16 cellular contexts compared by ENCODE assay signal in the genomic region with DNA sequence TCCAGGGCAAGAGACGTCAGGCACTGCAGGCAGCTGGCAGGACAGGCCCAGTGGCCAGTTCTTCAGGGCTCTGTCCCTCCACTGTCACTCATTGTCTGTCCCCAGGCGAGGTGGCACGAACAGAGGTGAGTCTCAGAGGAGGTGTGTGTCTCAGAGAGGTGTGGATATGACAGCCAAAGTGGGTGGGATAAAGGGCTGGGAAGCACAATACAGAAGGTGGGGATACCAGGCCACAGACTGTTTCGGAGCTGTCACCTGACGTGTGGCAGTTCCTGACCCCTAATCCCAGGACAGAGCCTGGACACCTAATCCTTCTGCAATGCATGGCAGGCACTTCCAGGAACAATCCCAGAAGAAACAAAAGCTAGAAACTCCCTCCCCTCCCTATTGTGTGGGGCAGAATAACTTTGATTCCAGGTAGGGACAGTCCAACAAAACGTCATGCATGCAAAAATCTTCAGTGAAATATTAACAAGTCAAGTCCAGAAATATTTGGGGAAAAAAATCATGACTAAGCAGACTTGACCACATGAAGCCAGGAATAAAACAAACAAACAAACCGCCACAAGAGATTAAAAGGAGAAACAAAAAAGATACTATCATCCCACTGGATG. TPM values are rescaled to one million over a fixed set of nuclear protein-coding genes. Genes with fewer than 3 reads are reported as not detected.
DNase-seq lines count a peak whose midpoint lies in the region; ATAC-seq and TF ChIP-seq lines count a peak whose summit lies in the region.
"Had no signal": no experiment of that assay in that cellular context is flagged by ENCODE, and none has a peak within 500 bp of the region (broad histone marks: within the 10 kb centered on the region; RNA-seq: fewer than 3 reads in every experiment).

No MANE protein-coding gene starts in this region.

- CTCF ChIA-PET in WTC11 (lab: Charles Lee), result interaction anchor here (1.1 to 2.6 kb wide), 3 partner anchors 12 to 130 kb away, joined by 3 to 7 read pairs (median 5); a partner anchor contains a TSS

- H3K9ac ChIP-seq in adipocyte (ENCODE audit: low read length), result no peak overlapping the region
- H3K9ac ChIP-seq: BLaER1 treated with 17β-estradiol and CSF1 and Interleukin-3, amounts not matched to agents 10 nM and 100 nM had no signal

- in situ Hi-C loops in HAP-1 (cut with MboI; ENCODE audit: low sequenced_read_pairs), result no loop called here
- in situ Hi-C loops in gastrocnemius medialis (cut with MboI; ENCODE audit: low sequenced_read_pairs in 4 of 4), result no loop called here

- no peaks in the 10 kb centered on the region for H3K36me3 Mint-ChIP-seq in activated naive CD4-positive, alpha-beta T cell treated with anti-CD3 and anti-CD28 coated beads, Interleukin-2, amount 50 U/mL, for 72 hours
- H3K36me3 Mint-ChIP-seq in WTC11, result peaks cover 45% of the 10 kb centered on the region

- H3K4me1 ChIP-seq in HAP-1 (peaks cover 42% of the 10 kb centered on the region), adipocyte (ENCODE audit: control insufficient read depth, insufficient read depth, low read length) (peaks cover 6% of the 10 kb centered on the region), gastrocnemius medialis (peaks cover 6 to 7% of the 10 kb centered on the region in 2 donors)

- H3K9me3 ChIP-seq in HAP-1 (no peaks in the 10 kb centered on the region), adipocyte (ENCODE audit: control insufficient read depth, low read length) (peaks cover 11% of the 10 kb centered on the region), gastrocnemius medialis (no peaks in the 10 kb centered on the region)

- H3K27me3 Mint-ChIP-seq in WTC11 (ENCODE audit: low read depth), result no peaks in the 10 kb centered on the region

- intact Hi-C loops in gastrocnemius medialis (cut with DNase I; ENCODE audit: low total_unique reads), result no loop called here

- H3K27ac ChIP-seq in gastrocnemius medialis, result peak overlapping the region in 1 of 4 donors; percentile 55
- H3K27ac ChIP-seq: BLaER1 treated with 17β-estradiol and CSF1 and Interleukin-3, amounts not matched to agents 10 nM and 100 nM had no signal

- H3K36me3 ChIP-seq in HAP-1 (replicated peaks), result peaks cover 23% of the 10 kb centered on the region
- no peaks in the 10 kb centered on the region for H3K36me3 ChIP-seq in adipocyte (ENCODE audit: control insufficient read depth, insufficient read depth, low read length, severe bottlenecking)
- H3K36me3 ChIP-seq in gastrocnemius medialis, result no peaks in the 10 kb centered on the region
- H3K36me3 ChIP-seq: BLaER1 treated with 17β-estradiol and CSF1 and Interleukin-3, amounts not matched to agents 10 nM and 100 nM had no signal

- no peak for TF ChIP-seq POLR2A in gastrocnemius medialis (IDR thresholded peaks at IDR 0.05)

- TF ChIP-seq CTCF in gastrocnemius medialis (IDR thresholded peaks at IDR 0.05 in 4 of 5, conservative IDR thresholded peaks at IDR 0.05 in 1 of 5), result no peak
- TF ChIP-seq CTCF in WTC11 (IDR thresholded peaks at IDR 0.05), result no peak

- H3K4me3 ChIP-seq in HAP-1 (no peak overlapping the region), adipocyte (ENCODE audit: low read length) (no peak overlapping the region), gastrocnemius medialis (no peak overlapping the region)
- H3K4me3 ChIP-seq: BLaER1 treated with 17β-estradiol and CSF1 and Interleukin-3, amounts not matched to agents 10 nM and 100 nM had no signal

- H3K27me3 ChIP-seq in HAP-1 (ENCODE audit: low read depth) (no peaks in the 10 kb centered on the region), adipocyte (replicated peaks; ENCODE audit: control insufficient read depth, insufficient read depth, low read length) (peaks cover 7% of the 10 kb centered on the region), gastrocnemius medialis (no peaks in the 10 kb centered on the region)
- H3K27me3 ChIP-seq: BLaER1 treated with 17β-estradiol and CSF1 and Interleukin-3, amounts not matched to agents 10 nM and 100 nM had no signal

- no peaks in the 10 kb centered on the region for H3K9me3 Mint-ChIP-seq in activated naive CD4-positive, alpha-beta T cell treated with anti-CD3 and anti-CD28 coated beads, Interleukin-2, amount 50 U/mL, for 72 hours
- peaks cover 5% of the 10 kb centered on the region for H3K9me3 Mint-ChIP-seq in WTC11

- no peak overlapping the region for H3K4me3 Mint-ChIP-seq in WTC11
- H3K4me3 Mint-ChIP-seq: IgD-negative memory B cell had no signal

- H3K4me1 Mint-ChIP-seq in WTC11, result no peaks in the 10 kb centered on the region; the same call in 1 of the 2 replicates
- H3K4me1 Mint-ChIP-seq: IgD-negative memory B cell had no signal

- H3K27ac Mint-ChIP-seq in activated naive CD4-positive, alpha-beta T cell treated with anti-CD3 and anti-CD28 coated beads, Interleukin-2, amount 50 U/mL, for 72 hours, result no peak overlapping the region
- H3K27ac Mint-ChIP-seq in WTC11, result no peak overlapping the region
- H3K27ac Mint-ChIP-seq: IgD-negative memory B cell had no signal

- DNase-seq in HAP-1 (ENCODE audit: low spot score in 2 of 2), result peak; percentile 67 to 72
- DNase-seq in adipocyte (ENCODE audit: low read depth), result peak; percentile 66
- peak; percentile 72 for DNase-seq in islet precursor cell
- DNase-seq in gastrocnemius medialis, result no peak
- DNase-seq in activated naive CD4-positive, alpha-beta T cell treated with anti-CD3 and anti-CD28 coated beads, Interleukin-2, amount 50 U/mL, for 72 hours (ENCODE audit: low spot score in 2 of 2), result no peak
- no peak for DNase-seq in WTC11 (ENCODE audit: low spot score)
- DNase-seq: activated naive CD4-positive, alpha-beta T cell; left cardiac atrium; NCI-H1417; NCI-H345; stimulated activated CD8-positive, alpha-beta memory T cell treated with anti-CD3 and anti-CD28 coated beads, Interleukin-4, amount 100 ng/mL, for 48 hours had no signal

- POLR2A ChIA-PET in WTC11 (lab: Charles Lee), result interaction anchor here (1.1 kb wide), 1 partner anchor 12 kb away, joined by 4 read pairs; a partner anchor contains a TSS

- peak; percentile 52 to 66 for ATAC-seq in gastrocnemius medialis
- no peak for ATAC-seq in activated naive CD4-positive, alpha-beta T cell treated with anti-CD3 and anti-CD28 coated beads, Interleukin-2, amount 50 U/mL, for 72 hours
- ATAC-seq in HG03521 (IDR thresholded peaks at IDR 0.05; ENCODE audit: unreplicated experiment), result no peak
- ATAC-seq in GM21528 (IDR thresholded peaks at IDR 0.05; ENCODE audit: low FRiP score, unreplicated experiment), result no peak
- ATAC-seq in WTC11, result no peak
- ATAC-seq: left cardiac atrium had no signal

TF ChIP-seq in WTC11, 78 proteins besides CTCF, POLR2A, EP300 and RAD21 (continues in another document):
- TF ChIP-seq EMX1 (CRISPR knock-in tag; IDR thresholded peaks at IDR 0.05), result no peak
- TF ChIP-seq RORB (CRISPR knock-in tag; IDR thresholded peaks at IDR 0.05), result no peak
- TF ChIP-seq, protein P1, sequence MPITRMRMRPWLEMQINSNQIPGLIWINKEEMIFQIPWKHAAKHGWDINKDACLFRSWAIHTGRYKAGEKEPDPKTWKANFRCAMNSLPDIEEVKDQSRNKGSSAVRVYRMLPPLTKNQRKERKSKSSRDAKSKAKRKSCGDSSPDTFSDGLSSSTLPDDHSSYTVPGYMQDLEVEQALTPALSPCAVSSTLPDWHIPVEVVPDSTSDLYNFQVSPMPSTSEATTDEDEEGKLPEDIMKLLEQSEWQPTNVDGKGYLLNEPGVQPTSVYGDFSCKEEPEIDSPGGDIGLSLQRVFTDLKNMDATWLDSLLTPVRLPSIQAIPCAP (CRISPR knock-in tag; IDR thresholded peaks at IDR 0.05), result no peak
- no peak for TF ChIP-seq OVOL2 (CRISPR knock-in tag; IDR thresholded peaks at IDR 0.05; ENCODE audit: borderline replicate concordance)
- no peak for TF ChIP-seq HMGA2 (CRISPR knock-in tag; IDR thresholded peaks at IDR 0.05)
- TF ChIP-seq SMAD3 (CRISPR knock-in tag; IDR thresholded peaks at IDR 0.05; ENCODE audit: borderline replicate concordance), result no peak
- TF ChIP-seq, protein P2, sequence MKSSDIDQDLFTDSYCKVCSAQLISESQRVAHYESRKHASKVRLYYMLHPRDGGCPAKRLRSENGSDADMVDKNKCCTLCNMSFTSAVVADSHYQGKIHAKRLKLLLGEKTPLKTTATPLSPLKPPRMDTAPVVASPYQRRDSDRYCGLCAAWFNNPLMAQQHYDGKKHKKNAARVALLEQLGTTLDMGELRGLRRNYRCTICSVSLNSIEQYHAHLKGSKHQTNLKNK (CRISPR knock-in tag; IDR thresholded peaks at IDR 0.05), result no peak

RNA-seq across cellular contexts. Expression of a gene that starts 11.6 kb away (rescaled TPM):
- total RNA-seq in gastrocnemius medialis, result under 1 TPM in 1 of 4 donors, not detected in 3; 0.11 TPM
- total RNA-seq in activated naive CD4-positive, alpha-beta T cell treated with anti-CD3 and anti-CD28 coated beads, Interleukin-2, amount 50 U/mL, for 72 hours, result under 1 TPM; 0.09 to 0.62 TPM
- 12.6 to 17.6 TPM (median 15.7 TPM) in 3 replicates for total RNA-seq in WTC11 (2021)
- total RNA-seq: left cardiac atrium, OCI-LY7 had no signal

RNA-seq across cellular contexts. Expression of a gene that starts 51.6 kb away (rescaled TPM):
- total RNA-seq in gastrocnemius medialis (under 1 TPM in 1 of 4 donors, not detected in 3; 0.18 TPM), WTC11 (2021) (0.13 to 0.69 TPM (median 0.44 TPM) in 3 replicates)
- not detected for total RNA-seq in activated naive CD4-positive, alpha-beta T cell treated with anti-CD3 and anti-CD28 coated beads, Interleukin-2, amount 50 U/mL, for 72 hours
- total RNA-seq: OCI-LY7 had no signal

Comparison
In these comparisons a context has a peak if more than half of its experiments do, and no peak if none do; other contexts are left out.
1. DNase-seq: peak in HAP-1 (2 of 2), adipocyte (single experiment) and islet precursor cell (single experiment); none in gastrocnemius medialis (0 of 2), activated naive CD4-positive, alpha-beta T cell treated with anti-CD3 and anti-CD28 coated beads, Interleukin-2, amount 50 U/mL, for 72 hours (0 of 2) and WTC11 (single experiment).
2. ATAC-seq: peak in gastrocnemius medialis (2 of 2); none in activated naive CD4-positive, alpha-beta T cell treated with anti-CD3 and anti-CD28 coated beads, Interleukin-2, amount 50 U/mL, for 72 hours (0 of 2), HG03521 (single experiment), GM21528 (single experiment) and WTC11 (single experiment).